ENCODE assay signal across 1 cellular context in the genomic region with DNA sequence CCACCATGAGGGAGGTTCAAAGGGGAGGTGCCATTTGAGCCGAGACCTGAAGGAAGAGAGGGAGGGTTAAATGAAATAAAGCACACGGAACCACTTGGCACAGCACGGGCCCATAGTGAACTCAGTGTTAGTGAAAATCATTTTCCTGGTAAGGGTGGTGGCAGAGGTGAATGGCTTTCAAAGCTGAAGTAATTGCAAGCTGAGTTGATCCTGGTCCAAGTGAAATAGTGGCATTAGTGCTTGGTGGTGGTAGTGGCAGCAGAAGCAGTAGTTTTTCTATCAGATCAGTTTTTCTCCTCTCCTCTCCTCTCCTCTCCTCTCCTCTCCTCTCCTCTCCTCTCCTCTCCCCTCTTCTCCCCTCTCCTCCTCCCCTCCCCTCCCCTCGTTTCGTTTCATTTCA.
TF ChIP-seq lines count a peak whose summit lies in the region.

No MANE protein-coding gene starts in this region.

TF ChIP-seq in H1, 55 proteins besides CTCF, POLR2A, EP300 and RAD21:
- TF ChIP-seq RBBP5 (IDR thresholded peaks at IDR 0.05; ENCODE audit: borderline replicate concordance, low read depth, low read length) = no peak
- TF ChIP-seq POU5F1 (IDR thresholded peaks at IDR 0.05; ENCODE audit: low read depth, low read length) = no peak
- TF ChIP-seq YY1 (IDR thresholded peaks at IDR 0.05; ENCODE audit: low read depth, low read length) = no peak
- no peak for TF ChIP-seq CEBPB (IDR thresholded peaks at IDR 0.05; ENCODE audit: low read depth, low read length)
- TF ChIP-seq RFX5 (IDR thresholded peaks at IDR 0.05; ENCODE audit: borderline replicate concordance, low read depth, low read length) = no peak
- TF ChIP-seq SP4 (IDR thresholded peaks at IDR 0.05; ENCODE audit: low read length) = no peak
- no peak for TF ChIP-seq KDM4A (IDR thresholded peaks at IDR 0.05; ENCODE audit: low read depth, low read length, severe bottlenecking)
- TF ChIP-seq, protein P1, sequence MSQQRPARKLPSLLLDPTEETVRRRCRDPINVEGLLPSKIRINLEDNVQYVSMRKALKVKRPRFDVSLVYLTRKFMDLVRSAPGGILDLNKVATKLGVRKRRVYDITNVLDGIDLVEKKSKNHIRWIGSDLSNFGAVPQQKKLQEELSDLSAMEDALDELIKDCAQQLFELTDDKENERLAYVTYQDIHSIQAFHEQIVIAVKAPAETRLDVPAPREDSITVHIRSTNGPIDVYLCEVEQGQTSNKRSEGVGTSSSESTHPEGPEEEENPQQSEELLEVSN (IDR thresholded peaks at IDR 0.05) = no peak
- no peak for TF ChIP-seq BACH1 (IDR thresholded peaks at IDR 0.05; ENCODE audit: low read length)
